1 cellular context compared by ENCODE assay signal in the genomic region with DNA sequence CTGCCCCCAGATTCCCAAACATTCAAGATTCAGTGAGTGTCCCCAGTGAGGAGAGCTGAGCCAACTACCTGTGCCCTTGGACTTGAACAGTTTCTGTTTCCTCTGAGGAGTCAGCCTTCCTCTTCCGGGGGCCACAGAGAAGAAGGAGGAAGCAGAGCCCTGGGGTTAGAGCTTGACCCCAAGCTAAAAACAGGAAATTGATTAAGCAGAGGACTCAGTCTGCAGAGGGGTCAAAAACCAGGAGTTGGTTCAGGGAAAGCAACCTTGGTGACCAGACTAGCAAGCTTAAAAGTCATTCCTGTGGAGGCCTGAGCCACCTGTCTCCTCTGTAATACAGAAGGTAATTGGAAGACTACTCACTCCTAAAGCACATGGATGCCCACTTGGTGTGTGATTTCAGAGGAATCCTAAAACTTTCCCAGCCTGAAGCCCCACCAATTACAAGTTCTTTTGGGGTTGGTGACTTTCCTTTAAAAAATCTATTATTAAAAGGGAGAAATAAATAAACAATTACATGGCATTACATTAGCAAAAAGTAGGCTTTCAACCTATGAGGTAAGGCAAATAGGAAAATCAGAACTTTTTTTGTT.
TF ChIP-seq lines count a peak whose summit lies in the region.

No MANE protein-coding gene starts in this region.

TF ChIP-seq in HepG2, 621 proteins besides CTCF, POLR2A, EP300 and RAD21 (continued from another document and continues in another):
- TF ChIP-seq, protein P1, sequence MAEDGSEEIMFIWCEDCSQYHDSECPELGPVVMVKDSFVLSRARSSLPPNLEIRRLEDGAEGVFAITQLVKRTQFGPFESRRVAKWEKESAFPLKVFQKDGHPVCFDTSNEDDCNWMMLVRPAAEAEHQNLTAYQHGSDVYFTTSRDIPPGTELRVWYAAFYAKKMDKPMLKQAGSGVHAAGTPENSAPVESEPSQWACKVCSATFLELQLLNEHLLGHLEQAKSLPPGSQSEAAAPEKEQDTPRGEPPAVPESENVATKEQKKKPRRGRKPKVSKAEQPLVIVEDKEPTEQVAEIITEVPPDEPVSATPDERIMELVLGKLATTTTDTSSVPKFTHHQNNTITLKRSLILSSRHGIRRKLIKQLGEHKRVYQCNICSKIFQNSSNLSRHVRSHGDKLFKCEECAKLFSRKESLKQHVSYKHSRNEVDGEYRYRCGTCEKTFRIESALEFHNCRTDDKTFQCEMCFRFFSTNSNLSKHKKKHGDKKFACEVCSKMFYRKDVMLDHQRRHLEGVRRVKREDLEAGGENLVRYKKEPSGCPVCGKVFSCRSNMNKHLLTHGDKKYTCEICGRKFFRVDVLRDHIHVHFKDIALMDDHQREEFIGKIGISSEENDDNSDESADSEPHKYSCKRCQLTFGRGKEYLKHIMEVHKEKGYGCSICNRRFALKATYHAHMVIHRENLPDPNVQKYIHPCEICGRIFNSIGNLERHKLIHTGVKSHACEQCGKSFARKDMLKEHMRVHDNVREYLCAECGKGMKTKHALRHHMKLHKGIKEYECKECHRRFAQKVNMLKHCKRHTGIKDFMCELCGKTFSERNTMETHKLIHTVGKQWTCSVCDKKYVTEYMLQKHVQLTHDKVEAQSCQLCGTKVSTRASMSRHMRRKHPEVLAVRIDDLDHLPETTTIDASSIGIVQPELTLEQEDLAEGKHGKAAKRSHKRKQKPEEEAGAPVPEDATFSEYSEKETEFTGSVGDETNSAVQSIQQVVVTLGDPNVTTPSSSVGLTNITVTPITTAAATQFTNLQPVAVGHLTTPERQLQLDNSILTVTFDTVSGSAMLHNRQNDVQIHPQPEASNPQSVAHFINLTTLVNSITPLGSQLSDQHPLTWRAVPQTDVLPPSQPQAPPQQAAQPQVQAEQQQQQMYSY (CRISPR knock-in tag; IDR thresholded peaks at IDR 0.05): peak; percentile 56; the same call in 1 of the 2 replicates
- TF ChIP-seq, protein P2, sequence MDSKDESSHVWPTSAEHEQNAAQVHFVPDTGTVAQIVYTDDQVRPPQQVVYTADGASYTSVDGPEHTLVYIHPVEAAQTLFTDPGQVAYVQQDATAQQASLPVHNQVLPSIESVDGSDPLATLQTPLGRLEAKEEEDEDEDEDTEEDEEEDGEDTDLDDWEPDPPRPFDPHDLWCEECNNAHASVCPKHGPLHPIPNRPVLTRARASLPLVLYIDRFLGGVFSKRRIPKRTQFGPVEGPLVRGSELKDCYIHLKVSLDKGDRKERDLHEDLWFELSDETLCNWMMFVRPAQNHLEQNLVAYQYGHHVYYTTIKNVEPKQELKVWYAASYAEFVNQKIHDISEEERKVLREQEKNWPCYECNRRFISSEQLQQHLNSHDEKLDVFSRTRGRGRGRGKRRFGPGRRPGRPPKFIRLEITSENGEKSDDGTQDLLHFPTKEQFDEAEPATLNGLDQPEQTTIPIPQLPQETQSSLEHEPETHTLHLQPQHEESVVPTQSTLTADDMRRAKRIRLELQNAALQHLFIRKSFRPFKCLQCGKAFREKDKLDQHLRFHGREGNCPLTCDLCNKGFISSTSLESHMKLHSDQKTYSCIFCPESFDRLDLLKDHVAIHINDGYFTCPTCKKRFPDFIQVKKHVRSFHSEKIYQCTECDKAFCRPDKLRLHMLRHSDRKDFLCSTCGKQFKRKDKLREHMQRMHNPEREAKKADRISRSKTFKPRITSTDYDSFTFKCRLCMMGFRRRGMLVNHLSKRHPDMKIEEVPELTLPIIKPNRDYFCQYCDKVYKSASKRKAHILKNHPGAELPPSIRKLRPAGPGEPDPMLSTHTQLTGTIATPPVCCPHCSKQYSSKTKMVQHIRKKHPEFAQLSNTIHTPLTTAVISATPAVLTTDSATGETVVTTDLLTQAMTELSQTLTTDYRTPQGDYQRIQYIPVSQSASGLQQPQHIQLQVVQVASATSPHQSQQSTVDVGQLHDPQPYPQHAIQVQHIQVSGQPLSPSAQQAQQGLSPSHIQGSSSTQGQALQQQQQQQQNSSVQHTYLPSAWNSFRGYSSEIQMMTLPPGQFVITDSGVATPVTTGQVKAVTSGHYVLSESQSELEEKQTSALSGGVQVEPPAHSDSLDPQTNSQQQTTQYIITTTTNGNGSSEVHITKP (CRISPR knock-in tag; IDR thresholded peaks at IDR 0.05; ENCODE audit: low read depth): peak; percentile 71; the same call in 1 of the 2 replicates
- TF ChIP-seq ZNF572 (CRISPR knock-in tag; IDR thresholded peaks at IDR 0.05) (no peak), FOSL1 (CRISPR knock-in tag; IDR thresholded peaks at IDR 0.05; ENCODE audit: borderline replicate concordance) (no peak), NCOR1 (IDR thresholded peaks at IDR 0.05; ENCODE audit: borderline replicate concordance, low read length) (no peak), ZNF747 (CRISPR knock-in tag; IDR thresholded peaks at IDR 0.05; ENCODE audit: borderline replicate concordance) (no peak), TARDBP (CRISPR knock-in tag; IDR thresholded peaks at IDR 0.05) (peak; percentile 83), NR2F1 (CRISPR knock-in tag; IDR thresholded peaks at IDR 0.05) (peak in 1 of 2 experiments; percentile 63; a peak in 1 of 4 replicates), ERF (CRISPR knock-in tag; IDR thresholded peaks at IDR 0.05) (peak; percentile 78), ZNF18 (CRISPR knock-in tag; IDR thresholded peaks at IDR 0.05; ENCODE audit: insufficient replicate concordance) (no peak), ZNF589 (CRISPR knock-in tag; conservative IDR thresholded peaks at IDR 0.05) (no peak), ZNF225 (CRISPR knock-in tag; IDR thresholded peaks at IDR 0.05) (no peak), SKIL (CRISPR knock-in tag; IDR thresholded peaks at IDR 0.05; ENCODE audit: borderline replicate concordance) (peak; percentile 85), BRCA1 (CRISPR knock-in tag; IDR thresholded peaks at IDR 0.05) (no peak), ZNF3 (CRISPR knock-in tag; IDR thresholded peaks at IDR 0.05) (no peak), BORCS8-MEF2B (CRISPR knock-in tag; IDR thresholded peaks at IDR 0.05) (peak; percentile 67), ZNF510 (CRISPR knock-in tag; IDR thresholded peaks at IDR 0.05; ENCODE audit: low read depth) (no peak), ATF4 (CRISPR knock-in tag; IDR thresholded peaks at IDR 0.05) (no peak), ZNF746 (CRISPR knock-in tag; IDR thresholded peaks at IDR 0.05) (no peak), ZNF614 (CRISPR knock-in tag; IDR thresholded peaks at IDR 0.05; ENCODE audit: borderline replicate concordance) (peak; percentile 34; the same call in 1 of the 2 replicates), MATR3 (CRISPR knock-in tag; IDR thresholded peaks at IDR 0.05) (no peak), ZNF674 (CRISPR knock-in tag; IDR thresholded peaks at IDR 0.05; ENCODE audit: low read depth) (no peak)
- TF ChIP-seq, protein P3, sequence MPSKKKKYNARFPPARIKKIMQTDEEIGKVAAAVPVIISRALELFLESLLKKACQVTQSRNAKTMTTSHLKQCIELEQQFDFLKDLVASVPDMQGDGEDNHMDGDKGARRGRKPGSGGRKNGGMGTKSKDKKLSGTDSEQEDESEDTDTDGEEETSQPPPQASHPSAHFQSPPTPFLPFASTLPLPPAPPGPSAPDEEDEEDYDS (CRISPR knock-in tag; IDR thresholded peaks at IDR 0.05): peak; percentile 81
- TF ChIP-seq, protein P4, sequence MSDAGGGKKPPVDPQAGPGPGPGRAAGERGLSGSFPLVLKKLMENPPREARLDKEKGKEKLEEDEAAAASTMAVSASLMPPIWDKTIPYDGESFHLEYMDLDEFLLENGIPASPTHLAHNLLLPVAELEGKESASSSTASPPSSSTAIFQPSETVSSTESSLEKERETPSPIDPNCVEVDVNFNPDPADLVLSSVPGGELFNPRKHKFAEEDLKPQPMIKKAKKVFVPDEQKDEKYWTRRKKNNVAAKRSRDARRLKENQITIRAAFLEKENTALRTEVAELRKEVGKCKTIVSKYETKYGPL (CRISPR knock-in tag; IDR thresholded peaks at IDR 0.05): no peak
- TF ChIP-seq, protein P5, sequence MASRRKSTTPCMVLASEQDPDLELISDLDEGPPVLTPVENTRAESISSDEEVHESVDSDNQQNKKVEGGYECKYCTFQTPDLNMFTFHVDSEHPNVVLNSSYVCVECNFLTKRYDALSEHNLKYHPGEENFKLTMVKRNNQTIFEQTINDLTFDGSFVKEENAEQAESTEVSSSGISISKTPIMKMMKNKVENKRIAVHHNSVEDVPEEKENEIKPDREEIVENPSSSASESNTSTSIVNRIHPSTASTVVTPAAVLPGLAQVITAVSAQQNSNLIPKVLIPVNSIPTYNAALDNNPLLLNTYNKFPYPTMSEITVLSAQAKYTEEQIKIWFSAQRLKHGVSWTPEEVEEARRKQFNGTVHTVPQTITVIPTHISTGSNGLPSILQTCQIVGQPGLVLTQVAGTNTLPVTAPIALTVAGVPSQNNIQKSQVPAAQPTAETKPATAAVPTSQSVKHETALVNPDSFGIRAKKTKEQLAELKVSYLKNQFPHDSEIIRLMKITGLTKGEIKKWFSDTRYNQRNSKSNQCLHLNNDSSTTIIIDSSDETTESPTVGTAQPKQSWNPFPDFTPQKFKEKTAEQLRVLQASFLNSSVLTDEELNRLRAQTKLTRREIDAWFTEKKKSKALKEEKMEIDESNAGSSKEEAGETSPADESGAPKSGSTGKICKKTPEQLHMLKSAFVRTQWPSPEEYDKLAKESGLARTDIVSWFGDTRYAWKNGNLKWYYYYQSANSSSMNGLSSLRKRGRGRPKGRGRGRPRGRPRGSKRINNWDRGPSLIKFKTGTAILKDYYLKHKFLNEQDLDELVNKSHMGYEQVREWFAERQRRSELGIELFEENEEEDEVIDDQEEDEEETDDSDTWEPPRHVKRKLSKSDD (CRISPR knock-in tag; IDR thresholded peaks at IDR 0.05; ENCODE audit: low read depth): no peak
- TF ChIP-seq, protein P6, sequence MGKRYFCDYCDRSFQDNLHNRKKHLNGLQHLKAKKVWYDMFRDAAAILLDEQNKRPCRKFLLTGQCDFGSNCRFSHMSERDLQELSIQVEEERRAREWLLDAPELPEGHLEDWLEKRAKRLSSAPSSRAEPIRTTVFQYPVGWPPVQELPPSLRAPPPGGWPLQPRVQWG (CRISPR knock-in tag; IDR thresholded peaks at IDR 0.05; ENCODE audit: borderline replicate concordance, low read depth): no peak
- TF ChIP-seq, protein P7, sequence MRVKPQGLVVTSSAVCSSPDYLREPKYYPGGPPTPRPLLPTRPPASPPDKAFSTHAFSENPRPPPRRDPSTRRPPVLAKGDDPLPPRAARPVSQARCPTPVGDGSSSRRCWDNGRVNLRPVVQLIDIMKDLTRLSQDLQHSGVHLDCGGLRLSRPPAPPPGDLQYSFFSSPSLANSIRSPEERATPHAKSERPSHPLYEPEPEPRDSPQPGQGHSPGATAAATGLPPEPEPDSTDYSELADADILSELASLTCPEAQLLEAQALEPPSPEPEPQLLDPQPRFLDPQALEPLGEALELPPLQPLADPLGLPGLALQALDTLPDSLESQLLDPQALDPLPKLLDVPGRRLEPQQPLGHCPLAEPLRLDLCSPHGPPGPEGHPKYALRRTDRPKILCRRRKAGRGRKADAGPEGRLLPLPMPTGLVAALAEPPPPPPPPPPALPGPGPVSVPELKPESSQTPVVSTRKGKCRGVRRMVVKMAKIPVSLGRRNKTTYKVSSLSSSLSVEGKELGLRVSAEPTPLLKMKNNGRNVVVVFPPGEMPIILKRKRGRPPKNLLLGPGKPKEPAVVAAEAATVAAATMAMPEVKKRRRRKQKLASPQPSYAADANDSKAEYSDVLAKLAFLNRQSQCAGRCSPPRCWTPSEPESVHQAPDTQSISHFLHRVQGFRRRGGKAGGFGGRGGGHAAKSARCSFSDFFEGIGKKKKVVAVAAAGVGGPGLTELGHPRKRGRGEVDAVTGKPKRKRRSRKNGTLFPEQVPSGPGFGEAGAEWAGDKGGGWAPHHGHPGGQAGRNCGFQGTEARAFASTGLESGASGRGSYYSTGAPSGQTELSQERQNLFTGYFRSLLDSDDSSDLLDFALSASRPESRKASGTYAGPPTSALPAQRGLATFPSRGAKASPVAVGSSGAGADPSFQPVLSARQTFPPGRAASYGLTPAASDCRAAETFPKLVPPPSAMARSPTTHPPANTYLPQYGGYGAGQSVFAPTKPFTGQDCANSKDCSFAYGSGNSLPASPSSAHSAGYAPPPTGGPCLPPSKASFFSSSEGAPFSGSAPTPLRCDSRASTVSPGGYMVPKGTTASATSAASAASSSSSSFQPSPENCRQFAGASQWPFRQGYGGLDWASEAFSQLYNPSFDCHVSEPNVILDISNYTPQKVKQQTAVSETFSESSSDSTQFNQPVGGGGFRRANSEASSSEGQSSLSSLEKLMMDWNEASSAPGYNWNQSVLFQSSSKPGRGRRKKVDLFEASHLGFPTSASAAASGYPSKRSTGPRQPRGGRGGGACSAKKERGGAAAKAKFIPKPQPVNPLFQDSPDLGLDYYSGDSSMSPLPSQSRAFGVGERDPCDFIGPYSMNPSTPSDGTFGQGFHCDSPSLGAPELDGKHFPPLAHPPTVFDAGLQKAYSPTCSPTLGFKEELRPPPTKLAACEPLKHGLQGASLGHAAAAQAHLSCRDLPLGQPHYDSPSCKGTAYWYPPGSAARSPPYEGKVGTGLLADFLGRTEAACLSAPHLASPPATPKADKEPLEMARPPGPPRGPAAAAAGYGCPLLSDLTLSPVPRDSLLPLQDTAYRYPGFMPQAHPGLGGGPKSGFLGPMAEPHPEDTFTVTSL (CRISPR knock-in tag; IDR thresholded peaks at IDR 0.05; ENCODE audit: borderline replicate concordance): peak; percentile 74; the same call in 1 of the 2 replicates
- TF ChIP-seq, protein P8, sequence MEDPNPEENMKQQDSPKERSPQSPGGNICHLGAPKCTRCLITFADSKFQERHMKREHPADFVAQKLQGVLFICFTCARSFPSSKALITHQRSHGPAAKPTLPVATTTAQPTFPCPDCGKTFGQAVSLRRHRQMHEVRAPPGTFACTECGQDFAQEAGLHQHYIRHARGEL (CRISPR knock-in tag; IDR thresholded peaks at IDR 0.05): no peak
